In genomic region chr13:45046445-45046844, GRCh38 we compare ENCODE assay signal across 11 cellular contexts. TPM values are rescaled to one million over a fixed set of nuclear protein-coding genes. Genes with fewer than 3 reads are reported as not detected.
A peak's percentile ranks its signal among the peaks of the same experiment; 100 is the strongest.
DNase-seq lines count a peak whose midpoint lies in the region; ATAC-seq and TF ChIP-seq lines count a peak whose summit lies in the region.
"Had no signal": no experiment of that assay in that cellular context is flagged by ENCODE, and none has a peak within 500 bp of the region (broad histone marks: within the 10 kb centered on the region; RNA-seq: fewer than 3 reads in every experiment).

No MANE protein-coding gene starts in this region.

- peaks cover 28% of the 10 kb centered on the region for H3K4me1 Mint-ChIP-seq in activated T-cell treated with anti-CD3 and anti-CD28 coated beads, Interleukin-2, amount 50 U/mL, for 24 hours (ENCODE audit: low read depth)
- H3K4me1 Mint-ChIP-seq in activated T-helper 1 cell treated with anti-CD3 and anti-CD28 coated beads, Interleukin-12 subunit alpha, Interleukin-12 subunit beta, Interleukin-2, Interleukin-4 antibody, amounts not matched to agents 30 ng/mL and 10 ng/mL and 1 ng/mL, durations not matched to agents 14 hours and 24 hours and 36 hours (ENCODE audit: low read depth), result peaks cover 16% of the 10 kb centered on the region
- H3K4me1 Mint-ChIP-seq in stimulated activated memory B cell treated with anti-CD40 and anti-IgM and Interleukin-4, amounts not matched to agents 10 μg/mL and 1 μg/mL and 100 μg/mL, for 72 hours, result peaks cover 16% of the 10 kb centered on the region

- H3K4me1 ChIP-seq in iPS-15b (ENCODE audit: control insufficient read depth, insufficient read depth, low read length), result peaks cover 4% of the 10 kb centered on the region

- TF ChIP-seq CTCF in GM20000 (IDR thresholded peaks at IDR 0.05; ENCODE audit: extremely low read depth, missing control alignments), result no peak

- no peak for DNase-seq in activated T-cell treated with anti-CD3 and anti-CD28 coated beads, Interleukin-2, amount 50 U/mL, for 24 hours
- DNase-seq in activated T-cell treated with anti-CD3 and anti-CD28 coated beads, Interleukin-2, amount 50 U/mL, for 1 hour, result no peak
- DNase-seq in activated T-helper 1 cell treated with anti-CD3 and anti-CD28 coated beads, Interleukin-12 subunit alpha, Interleukin-12 subunit beta, Interleukin-2, Interleukin-4 antibody, amounts not matched to agents 30 ng/mL and 10 ng/mL and 1 ng/mL, durations not matched to agents 14 hours and 24 hours and 36 hours (ENCODE audit: low spot score), result no peak
- DNase-seq in GM20000 (ENCODE audit: low spot score) (no peak), NCI-H2081 treated with DMSO at 0.1 percent for 48 hours (lab: John Stamatoyannopoulos, UW) (no peak)
- no peak for DNase-seq in effector CD4-positive, alpha-beta T cell
- DNase-seq: NCI-H1048, SW 1271 had no signal

- H3K4me3 Mint-ChIP-seq in activated T-cell treated with anti-CD3 and anti-CD28 coated beads, Interleukin-2, amount 50 U/mL, for 24 hours, result peak overlapping the region; percentile 72
- H3K4me3 Mint-ChIP-seq in activated T-helper 1 cell treated with anti-CD3 and anti-CD28 coated beads, Interleukin-12 subunit alpha, Interleukin-12 subunit beta, Interleukin-2, Interleukin-4 antibody, amounts not matched to agents 30 ng/mL and 10 ng/mL and 1 ng/mL, durations not matched to agents 14 hours and 24 hours and 36 hours, result peak overlapping the region; percentile 76
- peak overlapping the region; percentile 61 for H3K4me3 Mint-ChIP-seq in stimulated activated memory B cell treated with anti-CD40 and anti-IgM and Interleukin-4, amounts not matched to agents 10 μg/mL and 1 μg/mL and 100 μg/mL, for 72 hours

- intact Hi-C loops in activated T-helper 1 cell treated with anti-CD3 and anti-CD28 coated beads, Interleukin-12 subunit alpha, Interleukin-12 subunit beta, Interleukin-2, Interleukin-4 antibody, amounts not matched to agents 30 ng/mL and 10 ng/mL and 1 ng/mL, durations not matched to agents 14 hours and 24 hours and 36 hours (cut with micrococcal nuclease), result loop anchor here (2.0 to 5.0 kb wide), 3 partner anchors 129 to 371 kb away; partner anchors contain the start of gene SLC25A30

- H3K4me3 ChIP-seq in iPS-15b (ENCODE audit: low read depth, low read length), result peak overlapping the region; percentile 68

- H3K36me3 Mint-ChIP-seq in activated T-cell treated with anti-CD3 and anti-CD28 coated beads, Interleukin-2, amount 50 U/mL, for 24 hours (ENCODE audit: low read depth), result no peaks in the 10 kb centered on the region
- no peaks in the 10 kb centered on the region for H3K36me3 Mint-ChIP-seq in activated T-helper 1 cell treated with anti-CD3 and anti-CD28 coated beads, Interleukin-12 subunit alpha, Interleukin-12 subunit beta, Interleukin-2, Interleukin-4 antibody, amounts not matched to agents 30 ng/mL and 10 ng/mL and 1 ng/mL, durations not matched to agents 14 hours and 24 hours and 36 hours (ENCODE audit: low read depth)
- no peaks in the 10 kb centered on the region for H3K36me3 Mint-ChIP-seq in stimulated activated memory B cell treated with anti-CD40 and anti-IgM and Interleukin-4, amounts not matched to agents 10 μg/mL and 1 μg/mL and 100 μg/mL, for 72 hours

- H3K27me3 ChIP-seq in iPS-15b (ENCODE audit: control insufficient read depth, insufficient read depth, low read length), result no peaks in the 10 kb centered on the region
- H3K27me3 ChIP-seq: BLaER1 treated with 17β-estradiol and CSF1 and Interleukin-3, amounts not matched to agents 10 nM and 100 nM had no signal

- no peak overlapping the region for H3K9ac ChIP-seq in iPS-15b (ENCODE audit: low read depth, low read length)
- H3K9ac ChIP-seq: BLaER1 treated with 17β-estradiol and CSF1 and Interleukin-3, amounts not matched to agents 10 nM and 100 nM had no signal

- H3K27ac Mint-ChIP-seq in activated T-cell treated with anti-CD3 and anti-CD28 coated beads, Interleukin-2, amount 50 U/mL, for 24 hours, result no peak overlapping the region
- no peak overlapping the region for H3K27ac Mint-ChIP-seq in activated T-helper 1 cell treated with anti-CD3 and anti-CD28 coated beads, Interleukin-12 subunit alpha, Interleukin-12 subunit beta, Interleukin-2, Interleukin-4 antibody, amounts not matched to agents 30 ng/mL and 10 ng/mL and 1 ng/mL, durations not matched to agents 14 hours and 24 hours and 36 hours
- no peak overlapping the region for H3K27ac Mint-ChIP-seq in stimulated activated memory B cell treated with anti-CD40 and anti-IgM and Interleukin-4, amounts not matched to agents 10 μg/mL and 1 μg/mL and 100 μg/mL, for 72 hours

- ATAC-seq in stimulated activated memory B cell treated with anti-CD40 and anti-IgM and Interleukin-4, amounts not matched to agents 10 μg/mL and 1 μg/mL and 100 μg/mL, for 72 hours, result no peak

- H3K9me3 ChIP-seq in iPS-15b (ENCODE audit: control insufficient read depth, insufficient read depth, low read length), result no peaks in the 10 kb centered on the region
- H3K9me3 ChIP-seq: BLaER1 treated with 17β-estradiol and CSF1 and Interleukin-3, amounts not matched to agents 10 nM and 100 nM had no signal

- peaks cover 33% of the 10 kb centered on the region for H3K27me3 Mint-ChIP-seq in activated T-cell treated with anti-CD3 and anti-CD28 coated beads, Interleukin-2, amount 50 U/mL, for 24 hours
- H3K27me3 Mint-ChIP-seq in activated T-helper 1 cell treated with anti-CD3 and anti-CD28 coated beads, Interleukin-12 subunit alpha, Interleukin-12 subunit beta, Interleukin-2, Interleukin-4 antibody, amounts not matched to agents 30 ng/mL and 10 ng/mL and 1 ng/mL, durations not matched to agents 14 hours and 24 hours and 36 hours (ENCODE audit: insufficient read depth), result peaks cover 29% of the 10 kb centered on the region
- peaks cover 12% of the 10 kb centered on the region for H3K27me3 Mint-ChIP-seq in stimulated activated memory B cell treated with anti-CD40 and anti-IgM and Interleukin-4, amounts not matched to agents 10 μg/mL and 1 μg/mL and 100 μg/mL, for 72 hours

- H3K36me3 ChIP-seq in iPS-15b (ENCODE audit: control insufficient read depth, insufficient read depth, low read length), result no peaks in the 10 kb centered on the region
- H3K36me3 ChIP-seq: BLaER1 treated with 17β-estradiol and CSF1 and Interleukin-3, amounts not matched to agents 10 nM and 100 nM had no signal

- no peaks in the 10 kb centered on the region for H3K9me3 Mint-ChIP-seq in activated T-cell treated with anti-CD3 and anti-CD28 coated beads, Interleukin-2, amount 50 U/mL, for 24 hours
- H3K9me3 Mint-ChIP-seq in activated T-helper 1 cell treated with anti-CD3 and anti-CD28 coated beads, Interleukin-12 subunit alpha, Interleukin-12 subunit beta, Interleukin-2, Interleukin-4 antibody, amounts not matched to agents 30 ng/mL and 10 ng/mL and 1 ng/mL, durations not matched to agents 14 hours and 24 hours and 36 hours, result no peaks in the 10 kb centered on the region
- H3K9me3 Mint-ChIP-seq in stimulated activated memory B cell treated with anti-CD40 and anti-IgM and Interleukin-4, amounts not matched to agents 10 μg/mL and 1 μg/mL and 100 μg/mL, for 72 hours, result no peaks in the 10 kb centered on the region

RNA-seq across cellular contexts. Expression of gene GPALPP1, which starts 57.1 kb away (rescaled TPM):
- total RNA-seq in activated T-helper 1 cell treated with anti-CD3 and anti-CD28 coated beads, Interleukin-12 subunit alpha, Interleukin-12 subunit beta, Interleukin-2, Interleukin-4 antibody, amounts not matched to agents 30 ng/mL and 10 ng/mL and 1 ng/mL, durations not matched to agents 14 hours and 24 hours and 36 hours, result 29.8 and 33.5 TPM in 2 replicates

RNA-seq across cellular contexts. Expression of gene NUFIP1, which starts 57.2 kb away (rescaled TPM):
- 12.2 and 13.5 TPM in 2 replicates for total RNA-seq in activated T-helper 1 cell treated with anti-CD3 and anti-CD28 coated beads, Interleukin-12 subunit alpha, Interleukin-12 subunit beta, Interleukin-2, Interleukin-4 antibody, amounts not matched to agents 30 ng/mL and 10 ng/mL and 1 ng/mL, durations not matched to agents 14 hours and 24 hours and 36 hours
